Comparison of ENCODE assay signal across 15 cellular contexts in genomic region chr5:56711191-56711590, GRCh38.
DNase-seq lines count a peak whose midpoint lies in the region; ATAC-seq and TF ChIP-seq lines count a peak whose summit lies in the region.
"Had no signal": no experiment of that assay in that cellular context is flagged by ENCODE, and none has a peak within 500 bp of the region (broad histone marks: within the 10 kb centered on the region; RNA-seq: fewer than 3 reads in every experiment).

No MANE protein-coding gene starts in this region.

- H3K36me3 ChIP-seq in kidney epithelial cell (ENCODE audit: control insufficient read depth, insufficient read depth, low read length): no peaks in the 10 kb centered on the region
- H3K36me3 ChIP-seq: ascending aorta, heart left ventricle, sigmoid colon had no signal

- H3K4me3 ChIP-seq in astrocyte of the cerebellum (ENCODE audit: low read depth, low read length) (no peak overlapping the region), kidney epithelial cell (ENCODE audit: low read depth, low read length) (no peak overlapping the region)
- H3K4me3 ChIP-seq: ascending aorta, heart left ventricle, sigmoid colon had no signal

- TF ChIP-seq CTCF in astrocyte of the cerebellum (IDR thresholded peaks at IDR 0.05; ENCODE audit: low read depth, low read length, missing control alignments) (no peak), kidney epithelial cell (IDR thresholded peaks at IDR 0.05; ENCODE audit: insufficient read depth, low read length, poor library complexity, severe bottlenecking) (no peak)

- DNase-seq in COLO829 (ENCODE audit: low spot score): peak; percentile 45
- DNase-seq in HS-5 (ENCODE audit: low read depth): peak; percentile 37
- peak; percentile 40 for DNase-seq in astrocyte of the cerebellum (ENCODE audit: low read depth)
- peak; percentile 31 for DNase-seq in kidney epithelial cell (ENCODE audit: low read depth)
- DNase-seq in G401 (ENCODE audit: low spot score): no peak
- DNase-seq in substantia nigra (lab: John Stamatoyannopoulos, UW): no peak
- DNase-seq: Caco-2, heart left ventricle, Karpas-422, NCI-H187, NCI-H748 treated with DMSO at 0.1 percent for 48 hours, SHP77, sigmoid colon had no signal

- no peaks in the 10 kb centered on the region for H3K27me3 ChIP-seq in kidney epithelial cell (ENCODE audit: control insufficient read depth, insufficient read depth, low read length)
- H3K27me3 ChIP-seq: ascending aorta, heart left ventricle, sigmoid colon had no signal

- no peak for ATAC-seq in GM21390 (IDR thresholded peaks at IDR 0.05; ENCODE audit: unreplicated experiment)
- ATAC-seq: heart left ventricle had no signal

- in situ Hi-C loops in astrocyte of the cerebellum (cut with HindIII; ENCODE audit: low sequenced_read_pairs) (no loop called here), G401 (cut with HindIII; ENCODE audit: low sequenced_read_pairs) (no loop called here)

- H3K27ac ChIP-seq in substantia nigra (ENCODE audit: low read depth, low read length, poor library complexity, severe bottlenecking): no peak overlapping the region
- H3K27ac ChIP-seq: ascending aorta, heart left ventricle, sigmoid colon had no signal

Comparison
In these comparisons a context has a peak if more than half of its experiments do, and no peak if none do; other contexts are left out.
1. DNase-seq: peak in COLO829 (single experiment), HS-5 (single experiment), astrocyte of the cerebellum (single experiment) and kidney epithelial cell (single experiment); none in G401 (single experiment) and substantia nigra (0 of 49).